Comparison of ENCODE assay signal across 9 cellular contexts in genomic region chr22:44181912-44182590, GRCh38. TPM values are rescaled to one million over a fixed set of nuclear protein-coding genes. Genes with fewer than 3 reads are reported as not detected.
DNase-seq lines count a peak whose midpoint lies in the region; ATAC-seq, FAIRE-seq and TF ChIP-seq lines count a peak whose summit lies in the region.
"Had no signal": no experiment of that assay in that cellular context is flagged by ENCODE, and none has a peak within 500 bp of the region (broad histone marks: within the 10 kb centered on the region; RNA-seq: fewer than 3 reads in every experiment).

No MANE protein-coding gene starts in this region.

- H3K9me3 Mint-ChIP-seq in T-helper 2 cell treated with Interferon-gamma antibody and Interleukin-4, amounts not matched to agents 5 μg/mL and 100 μg/mL, for 36 hours, result no peaks in the 10 kb centered on the region

- peak overlapping the region; percentile 23 to 39 for H3K4me3 ChIP-seq in esophagus (ENCODE audit: low read depth in 1 of 2, low read length in 2 of 2)

- DNase-seq in GM18507 (ENCODE audit: extremely low spot score, insufficient read length, low read depth), result no peak
- no peak for DNase-seq in T-helper 2 cell treated with Interferon-gamma antibody and Interleukin-4, amounts not matched to agents 5 μg/mL and 100 μg/mL, for 36 hours (ENCODE audit: low spot score)
- peak; percentile 35 for DNase-seq in stimulated activated CD4-positive, alpha-beta T cell treated with anti-CD3 and anti-CD28 coated beads, Interleukin-1b, Interleukin-23, amount 100 ng/mL, for 48 hours
- DNase-seq in H54 (ENCODE audit: insufficient read length, low spot score), result no peak
- no peak for DNase-seq in HK-2 (ENCODE audit: unreplicated experiment)

- H3K9me3 ChIP-seq in esophagus (ENCODE audit: control insufficient read depth in 2 of 2, insufficient read depth in 1 of 2, low read depth in 1 of 2, low read length in 1 of 2), result no peaks in the 10 kb centered on the region

- peaks cover 16% of the 10 kb centered on the region for H3K4me1 Mint-ChIP-seq in T-helper 2 cell treated with Interferon-gamma antibody and Interleukin-4, amounts not matched to agents 5 μg/mL and 100 μg/mL, for 36 hours (ENCODE audit: low read depth)

- no peaks in the 10 kb centered on the region for H3K36me3 ChIP-seq in esophagus (ENCODE audit: control insufficient read depth in 2 of 2, insufficient read depth in 2 of 2, low read length in 1 of 2)

- peaks cover 23% of the 10 kb centered on the region for H3K36me3 Mint-ChIP-seq in T-helper 2 cell treated with Interferon-gamma antibody and Interleukin-4, amounts not matched to agents 5 μg/mL and 100 μg/mL, for 36 hours (ENCODE audit: low read depth)

- H3K4me3 Mint-ChIP-seq in T-helper 2 cell treated with Interferon-gamma antibody and Interleukin-4, amounts not matched to agents 5 μg/mL and 100 μg/mL, for 36 hours, result peak overlapping the region; percentile 83

- H3K4me1 ChIP-seq in esophagus (ENCODE audit: control insufficient read depth in 2 of 2, insufficient read depth in 2 of 2, low read length in 1 of 2), result no peaks in the 10 kb centered on the region

- peak overlapping the region; percentile 88 for H3K27ac Mint-ChIP-seq in T-helper 2 cell treated with Interferon-gamma antibody and Interleukin-4, amounts not matched to agents 5 μg/mL and 100 μg/mL, for 36 hours

- no peaks in the 10 kb centered on the region for H3K27me3 ChIP-seq in esophagus (ENCODE audit: control insufficient read depth in 1 of 2, insufficient read depth in 2 of 2, low read length in 2 of 2)

- FAIRE-seq in GM18507 (lab: Jason Lieb, UNC) (peak; percentile 58), H54 (lab: Jason Lieb, UNC) (no peak)
- FAIRE-seq: endothelial cell of umbilical vein had no signal

- no peak for ATAC-seq in GM19023 (IDR thresholded peaks at IDR 0.05; ENCODE audit: unreplicated experiment)
- no peak for ATAC-seq in HG03135 (IDR thresholded peaks at IDR 0.05; ENCODE audit: unreplicated experiment)

- H3K27ac ChIP-seq in esophagus (ENCODE audit: low read depth in 2 of 2, low read length in 1 of 2), result peak overlapping the region; percentile 36 to 50

- peaks cover 6% of the 10 kb centered on the region for H3K27me3 Mint-ChIP-seq in T-helper 2 cell treated with Interferon-gamma antibody and Interleukin-4, amounts not matched to agents 5 μg/mL and 100 μg/mL, for 36 hours (ENCODE audit: low read depth)

- no peak for TF ChIP-seq POLR2A in H54 (IDR thresholded peaks at IDR 0.05; ENCODE audit: low read depth, low read length)

- 66 to 70% methylated on average over 17 of the region's 17 CpGs for WGBS in esophagus, 2 donors

RNA-seq across cellular contexts. Expression of gene PARVG, which starts 1.3 kb away (rescaled TPM):
- polyA plus RNA-seq in esophagus, result 1 to 10 TPM; 3.1 to 4.4 TPM
- polyA plus RNA-seq: endothelial cell of umbilical vein had no signal
